In genomic region chr14:24159777-24160498, GRCh38 we compare ENCODE assay signal across 1 cellular context.
TF ChIP-seq lines count a peak whose summit lies in the region.

No MANE protein-coding gene starts in this region.

TF ChIP-seq in SK-N-SH treated with all-trans-retinoic acid at 6 μM for 48 hours, 23 proteins besides CTCF, POLR2A, EP300 and RAD21 (continued from another document):
- TF ChIP-seq, protein P1, sequence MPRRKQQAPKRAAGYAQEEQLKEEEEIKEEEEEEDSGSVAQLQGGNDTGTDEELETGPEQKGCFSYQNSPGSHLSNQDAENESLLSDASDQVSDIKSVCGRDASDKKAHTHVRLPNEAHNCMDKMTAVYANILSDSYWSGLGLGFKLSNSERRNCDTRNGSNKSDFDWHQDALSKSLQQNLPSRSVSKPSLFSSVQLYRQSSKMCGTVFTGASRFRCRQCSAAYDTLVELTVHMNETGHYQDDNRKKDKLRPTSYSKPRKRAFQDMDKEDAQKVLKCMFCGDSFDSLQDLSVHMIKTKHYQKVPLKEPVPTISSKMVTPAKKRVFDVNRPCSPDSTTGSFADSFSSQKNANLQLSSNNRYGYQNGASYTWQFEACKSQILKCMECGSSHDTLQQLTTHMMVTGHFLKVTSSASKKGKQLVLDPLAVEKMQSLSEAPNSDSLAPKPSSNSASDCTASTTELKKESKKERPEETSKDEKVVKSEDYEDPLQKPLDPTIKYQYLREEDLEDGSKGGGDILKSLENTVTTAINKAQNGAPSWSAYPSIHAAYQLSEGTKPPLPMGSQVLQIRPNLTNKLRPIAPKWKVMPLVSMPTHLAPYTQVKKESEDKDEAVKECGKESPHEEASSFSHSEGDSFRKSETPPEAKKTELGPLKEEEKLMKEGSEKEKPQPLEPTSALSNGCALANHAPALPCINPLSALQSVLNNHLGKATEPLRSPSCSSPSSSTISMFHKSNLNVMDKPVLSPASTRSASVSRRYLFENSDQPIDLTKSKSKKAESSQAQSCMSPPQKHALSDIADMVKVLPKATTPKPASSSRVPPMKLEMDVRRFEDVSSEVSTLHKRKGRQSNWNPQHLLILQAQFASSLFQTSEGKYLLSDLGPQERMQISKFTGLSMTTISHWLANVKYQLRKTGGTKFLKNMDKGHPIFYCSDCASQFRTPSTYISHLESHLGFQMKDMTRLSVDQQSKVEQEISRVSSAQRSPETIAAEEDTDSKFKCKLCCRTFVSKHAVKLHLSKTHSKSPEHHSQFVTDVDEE (CRISPR knock-in tag; IDR thresholded peaks at IDR 0.05), result no peak
- no peak for TF ChIP-seq CSRNP3 (CRISPR knock-in tag; IDR thresholded peaks at IDR 0.05)
- TF ChIP-seq, protein P2, sequence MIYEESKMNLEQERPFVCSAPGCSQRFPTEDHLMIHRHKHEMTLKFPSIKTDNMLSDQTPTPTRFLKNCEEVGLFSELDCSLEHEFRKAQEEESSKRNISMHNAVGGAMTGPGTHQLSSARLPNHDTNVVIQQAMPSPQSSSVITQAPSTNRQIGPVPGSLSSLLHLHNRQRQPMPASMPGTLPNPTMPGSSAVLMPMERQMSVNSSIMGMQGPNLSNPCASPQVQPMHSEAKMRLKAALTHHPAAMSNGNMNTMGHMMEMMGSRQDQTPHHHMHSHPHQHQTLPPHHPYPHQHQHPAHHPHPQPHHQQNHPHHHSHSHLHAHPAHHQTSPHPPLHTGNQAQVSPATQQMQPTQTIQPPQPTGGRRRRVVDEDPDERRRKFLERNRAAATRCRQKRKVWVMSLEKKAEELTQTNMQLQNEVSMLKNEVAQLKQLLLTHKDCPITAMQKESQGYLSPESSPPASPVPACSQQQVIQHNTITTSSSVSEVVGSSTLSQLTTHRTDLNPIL (CRISPR knock-in tag; IDR thresholded peaks at IDR 0.05; ENCODE audit: low read depth), result no peak
- TF ChIP-seq ZFP3 (CRISPR knock-in tag; IDR thresholded peaks at IDR 0.05), result no peak
- TF ChIP-seq ZNF565 (CRISPR knock-in tag; conservative IDR thresholded peaks at IDR 0.05; ENCODE audit: low read depth), result no peak
- TF ChIP-seq, protein P3, sequence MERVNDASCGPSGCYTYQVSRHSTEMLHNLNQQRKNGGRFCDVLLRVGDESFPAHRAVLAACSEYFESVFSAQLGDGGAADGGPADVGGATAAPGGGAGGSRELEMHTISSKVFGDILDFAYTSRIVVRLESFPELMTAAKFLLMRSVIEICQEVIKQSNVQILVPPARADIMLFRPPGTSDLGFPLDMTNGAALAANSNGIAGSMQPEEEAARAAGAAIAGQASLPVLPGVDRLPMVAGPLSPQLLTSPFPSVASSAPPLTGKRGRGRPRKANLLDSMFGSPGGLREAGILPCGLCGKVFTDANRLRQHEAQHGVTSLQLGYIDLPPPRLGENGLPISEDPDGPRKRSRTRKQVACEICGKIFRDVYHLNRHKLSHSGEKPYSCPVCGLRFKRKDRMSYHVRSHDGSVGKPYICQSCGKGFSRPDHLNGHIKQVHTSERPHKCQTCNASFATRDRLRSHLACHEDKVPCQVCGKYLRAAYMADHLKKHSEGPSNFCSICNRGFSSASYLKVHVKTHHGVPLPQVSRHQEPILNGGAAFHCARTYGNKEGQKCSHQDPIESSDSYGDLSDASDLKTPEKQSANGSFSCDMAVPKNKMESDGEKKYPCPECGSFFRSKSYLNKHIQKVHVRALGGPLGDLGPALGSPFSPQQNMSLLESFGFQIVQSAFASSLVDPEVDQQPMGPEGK (CRISPR knock-in tag; IDR thresholded peaks at IDR 0.05; ENCODE audit: borderline replicate concordance), result no peak
- no peak for TF ChIP-seq PPARA (CRISPR knock-in tag; IDR thresholded peaks at IDR 0.05; ENCODE audit: borderline replicate concordance)
- TF ChIP-seq ZC3H10 (CRISPR knock-in tag; IDR thresholded peaks at IDR 0.05), result no peak
- no peak for TF ChIP-seq BACH2 (CRISPR knock-in tag; IDR thresholded peaks at IDR 0.05; ENCODE audit: borderline replicate concordance)
- TF ChIP-seq ESRRG (CRISPR knock-in tag; IDR thresholded peaks at IDR 0.05), result no peak
